31 cellular contexts compared by ENCODE assay signal in the genomic region with DNA sequence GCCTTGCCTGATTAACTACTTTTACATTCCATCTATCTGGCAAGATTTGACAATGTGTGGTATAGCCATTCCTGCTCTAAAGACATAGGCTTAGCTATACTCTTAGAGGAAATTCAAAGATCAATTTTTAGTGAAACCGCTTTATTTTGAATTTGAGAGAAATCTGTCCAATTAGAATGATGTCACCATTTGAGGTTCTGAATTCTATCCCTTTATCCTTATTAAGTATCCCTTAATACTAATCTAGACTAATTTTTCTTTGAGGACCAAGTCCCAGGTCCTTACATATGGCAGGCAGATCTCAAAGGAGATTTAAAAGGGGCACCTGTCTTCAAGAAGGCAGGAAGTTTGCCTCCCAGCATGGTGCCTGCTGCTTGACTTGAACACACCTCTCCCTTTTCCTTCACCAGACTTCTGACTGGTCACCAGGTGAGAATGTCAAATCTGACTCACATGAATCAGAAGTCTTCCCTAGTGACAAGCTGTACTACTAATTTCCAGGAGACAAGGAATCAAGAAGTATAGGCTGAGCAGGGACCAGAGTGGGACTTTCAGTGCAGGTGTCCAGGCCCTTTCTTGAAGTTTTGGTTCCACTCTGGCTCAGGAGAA. TPM values are rescaled to one million over a fixed set of nuclear protein-coding genes. Genes with fewer than 3 reads are reported as not detected.
DNase-seq lines count a peak whose midpoint lies in the region; ATAC-seq and TF ChIP-seq lines count a peak whose summit lies in the region.
"Had no signal": no experiment of that assay in that cellular context is flagged by ENCODE, and none has a peak within 500 bp of the region (broad histone marks: within the 10 kb centered on the region; RNA-seq: fewer than 3 reads in every experiment).

No MANE protein-coding gene starts in this region.

- H3K9me3 Mint-ChIP-seq in neural progenitor cell, result peaks cover 2% of the 10 kb centered on the region
- H3K9me3 Mint-ChIP-seq: activated CD4-positive, alpha-beta memory T cell treated with anti-CD3 and anti-CD28 coated beads, Interleukin-2, amount 10 ng/mL, durations not matched to agents 7 days and 5 days; activated T-helper 17 cell treated with anti-CD3 and anti-CD28 coated beads, Interleukin-2, amount 50 U/mL, for 72 hours; brain; CD8-positive, alpha-beta T cell; stimulated activated effector memory CD8-positive, alpha-beta T cell treated with anti-CD3 and anti-CD28 coated beads, Interleukin-12 subunit alpha, Interleukin-12 subunit beta, amount 100 ng/mL, for 72 hours; T-helper 1 cell treated with Interleukin-12 subunit alpha and Interleukin-12 subunit beta and Interleukin-4 antibody, amounts not matched to agents 30 μg/mL and 1 μg/mL, for 36 hours had no signal

- ATAC-seq in PC-3, result no peak
- peak; percentile 84 for ATAC-seq in foreskin keratinocyte
- no peak for ATAC-seq in HG03571 (IDR thresholded peaks at IDR 0.05; ENCODE audit: unreplicated experiment)
- ATAC-seq: activated CD4-positive, CD25-positive, alpha-beta regulatory T cell treated with anti-CD3 and anti-CD28 coated beads, Interleukin-2, amount 50 U/mL, for 24 hours; activated T-helper 17 cell treated with anti-CD3 and anti-CD28 coated beads, Interleukin-2, amount 50 U/mL, for 72 hours; CD8-positive, alpha-beta T cell; left ventricle myocardium superior; naive thymus-derived CD4-positive, alpha-beta T cell; Right ventricle myocardium inferior had no signal

- intact Hi-C loops in PC-3 (cut with micrococcal nuclease), result no loop called here

- H3K9ac ChIP-seq in PC-3 (ENCODE audit: low read length) (no peak overlapping the region), neural progenitor cell (no peak overlapping the region)
- H3K9ac ChIP-seq: SK-N-SH had no signal

- H4K20me1 ChIP-seq in PC-3 (ENCODE audit: low read length), result no peaks in the 10 kb centered on the region
- no peaks in the 10 kb centered on the region for H4K20me1 ChIP-seq in neural progenitor cell (ENCODE audit: low read depth)

- H3K4me3 Mint-ChIP-seq in neural progenitor cell, result no peak overlapping the region
- H3K4me3 Mint-ChIP-seq: activated CD4-positive, alpha-beta memory T cell treated with anti-CD3 and anti-CD28 coated beads, Interleukin-2, amount 10 ng/mL, durations not matched to agents 7 days and 5 days; activated T-helper 17 cell treated with anti-CD3 and anti-CD28 coated beads, Interleukin-2, amount 50 U/mL, for 72 hours; CD8-positive, alpha-beta T cell; naive thymus-derived CD4-positive, alpha-beta T cell; stimulated activated effector memory CD8-positive, alpha-beta T cell treated with anti-CD3 and anti-CD28 coated beads, Interleukin-12 subunit alpha, Interleukin-12 subunit beta, amount 100 ng/mL, for 72 hours; T-helper 1 cell treated with Interleukin-12 subunit alpha and Interleukin-12 subunit beta and Interleukin-4 antibody, amounts not matched to agents 30 μg/mL and 1 μg/mL, for 36 hours had no signal

- peak overlapping the region; percentile 33 for H3K27ac Mint-ChIP-seq in neural progenitor cell
- H3K27ac Mint-ChIP-seq: activated CD4-positive, alpha-beta memory T cell treated with anti-CD3 and anti-CD28 coated beads, Interleukin-2, amount 10 ng/mL, durations not matched to agents 7 days and 5 days; activated T-helper 17 cell treated with anti-CD3 and anti-CD28 coated beads, Interleukin-2, amount 50 U/mL, for 72 hours; brain; CD8-positive, alpha-beta T cell; naive thymus-derived CD4-positive, alpha-beta T cell; stimulated activated effector memory CD8-positive, alpha-beta T cell treated with anti-CD3 and anti-CD28 coated beads, Interleukin-12 subunit alpha, Interleukin-12 subunit beta, amount 100 ng/mL, for 72 hours; T-helper 1 cell treated with Interleukin-12 subunit alpha and Interleukin-12 subunit beta and Interleukin-4 antibody, amounts not matched to agents 30 μg/mL and 1 μg/mL, for 36 hours had no signal

- H3K4me2 ChIP-seq in PC-3 (ENCODE audit: low read length) (no peak overlapping the region), neural progenitor cell (no peak overlapping the region)
- H3K4me2 ChIP-seq: PC-9, SK-N-SH had no signal

- no peaks in the 10 kb centered on the region for H3K36me3 Mint-ChIP-seq in neural progenitor cell
- H3K36me3 Mint-ChIP-seq: brain; CD8-positive, alpha-beta T cell; naive thymus-derived CD4-positive, alpha-beta T cell; stimulated activated effector memory CD8-positive, alpha-beta T cell treated with anti-CD3 and anti-CD28 coated beads, Interleukin-12 subunit alpha, Interleukin-12 subunit beta, amount 100 ng/mL, for 72 hours had no signal

- no peak overlapping the region for H2AFZ ChIP-seq in PC-3 (ENCODE audit: low read length)
- no peak overlapping the region for H2AFZ ChIP-seq in neural progenitor cell (replicated peaks)
- H2AFZ ChIP-seq: PC-9 had no signal

- H3K27ac ChIP-seq in HEK293 (ENCODE audit: extremely low read depth, low read depth, low read length), result no peak overlapping the region
- no peak overlapping the region for H3K27ac ChIP-seq in PC-3 (ENCODE audit: low read length)
- H3K27ac ChIP-seq in foreskin keratinocyte, result no peak overlapping the region
- H3K27ac ChIP-seq in neural progenitor cell, result no peak overlapping the region
- H3K27ac ChIP-seq: PC-9, tibial nerve had no signal

- BruUV-seq in PC-3 (replicated peaks; lab: Mats Ljungman, UMichigan), result no TSS peak

- H3K4me3 ChIP-seq in HEK293 (ENCODE audit: low read depth, low read length) (no peak overlapping the region), PC-3 (ENCODE audit: low read length) (no peak overlapping the region), neural progenitor cell (no peak overlapping the region)
- H3K4me3 ChIP-seq: PC-9, tibial nerve had no signal

- H3K9me2 ChIP-seq in PC-3 (replicated peaks; ENCODE audit: low read length), result no peaks in the 10 kb centered on the region
- H3K9me2 ChIP-seq: SK-N-SH had no signal

- CTCF ChIA-PET in HEK293 (lab: Yijun Ruan, JAX), result interaction anchor here (0.7 kb wide), 1 partner anchor 1464 kb away, joined by 3 read pairs; no protein-coding TSS in a partner anchor
- CTCF ChIA-PET in PC-3 (lab: Charles Lee), result no interaction called here

- H3K36me3 ChIP-seq in HEK293 (ENCODE audit: control insufficient read depth in 2 of 2, insufficient read depth in 1 of 2, low read length in 2 of 2) (no peaks in the 10 kb centered on the region), PC-3 (ENCODE audit: low read depth, low read length) (no peaks in the 10 kb centered on the region), neural progenitor cell (no peaks in the 10 kb centered on the region)
- H3K36me3 ChIP-seq: BE2C, tibial nerve had no signal

- H3K9me3 ChIP-seq in HEK293 (ENCODE audit: control insufficient read depth, insufficient read depth, low read depth, low read length) (no peaks in the 10 kb centered on the region), PC-3 (ENCODE audit: low read length) (no peaks in the 10 kb centered on the region), neural progenitor cell (ENCODE audit: low read depth) (no peaks in the 10 kb centered on the region)
- H3K9me3 ChIP-seq: BE2C, SK-N-SH, tibial nerve had no signal

- peaks cover 9% of the 10 kb centered on the region for H3K4me1 Mint-ChIP-seq in neural progenitor cell
- H3K4me1 Mint-ChIP-seq: activated CD4-positive, alpha-beta memory T cell treated with anti-CD3 and anti-CD28 coated beads, Interleukin-2, amount 10 ng/mL, durations not matched to agents 7 days and 5 days; activated T-helper 17 cell treated with anti-CD3 and anti-CD28 coated beads, Interleukin-2, amount 50 U/mL, for 72 hours; naive thymus-derived CD4-positive, alpha-beta T cell; stimulated activated effector memory CD8-positive, alpha-beta T cell treated with anti-CD3 and anti-CD28 coated beads, Interleukin-12 subunit alpha, Interleukin-12 subunit beta, amount 100 ng/mL, for 72 hours had no signal

- no peaks in the 10 kb centered on the region for H3K79me2 ChIP-seq in PC-3 (ENCODE audit: low read length)
- H3K79me2 ChIP-seq in neural progenitor cell (ENCODE audit: low read depth), result no peaks in the 10 kb centered on the region

- H3K4me1 ChIP-seq in HEK293 (ENCODE audit: control insufficient read depth, insufficient read depth, low read length), result no peaks in the 10 kb centered on the region
- no peaks in the 10 kb centered on the region for H3K4me1 ChIP-seq in PC-3 (ENCODE audit: insufficient read depth, low read length)
- H3K4me1 ChIP-seq in foreskin keratinocyte, result no peaks in the 10 kb centered on the region
- H3K4me1 ChIP-seq in neural progenitor cell, result no peaks in the 10 kb centered on the region

- DNase-seq in PC-3, result peak; percentile 27
- peak; percentile 22 to 51 for DNase-seq in foreskin keratinocyte
- DNase-seq in neural progenitor cell (ENCODE audit: low spot score), result no peak
- DNase-seq in germinal center (ENCODE audit: low spot score), result no peak
- no peak for DNase-seq in activated T-cell treated with anti-CD3 and anti-CD28 coated beads, Interleukin-2, amount 50 U/mL, for 48 hours
- no peak for DNase-seq in AML-193 (lab: John Stamatoyannopoulos, UW)
- DNase-seq: ACHN; activated CD4-positive, alpha-beta memory T cell treated with anti-CD3 and anti-CD28 coated beads, Interleukin-2, amount 10 ng/mL, durations not matched to agents 7 days and 5 days; activated CD8-positive, alpha-beta memory T cell treated with anti-CD3 and anti-CD28 coated beads, Interleukin-2, amount 50 U/mL, for 4 hours; activated naive CD4-positive, alpha-beta T cell treated with anti-CD3 and anti-CD28 coated beads, Interleukin-2, amount 50 U/mL, for 16 hours; BE2C; CD8-positive, alpha-beta T cell; GOT3; left ventricle myocardium superior; midbrain; naive thymus-derived CD4-positive, alpha-beta T cell; NCI-H1417 treated with DMSO at 0.1 percent for 48 hours; NCI-H2081 treated with DMSO at 0.1 percent for 48 hours; NCI-H345; occipital lobe; PC-9; SK-N-SH had no signal

- no peak for TF ChIP-seq CTCF in HEK293 (tag by site-specific recombination; IDR thresholded peaks at IDR 0.05)
- no peak for TF ChIP-seq CTCF in PC-3 (conservative IDR thresholded peaks at IDR 0.05; ENCODE audit: low read depth, low read length)
- no peak for TF ChIP-seq CTCF in foreskin keratinocyte (conservative IDR thresholded peaks at IDR 0.05)
- no peak for TF ChIP-seq CTCF in neural progenitor cell (IDR thresholded peaks at IDR 0.05)

- H3K27me3 ChIP-seq in PC-3 (ENCODE audit: low read length), result no peaks in the 10 kb centered on the region
- H3K27me3 ChIP-seq in foreskin keratinocyte, result peaks cover 4% of the 10 kb centered on the region
- no peaks in the 10 kb centered on the region for H3K27me3 ChIP-seq in neural progenitor cell
- H3K27me3 ChIP-seq: BE2C, tibial nerve had no signal

- H3F3A ChIP-seq in PC-3 (ENCODE audit: low read length, unreplicated experiment) (no peaks in the 10 kb centered on the region), neural progenitor cell (ENCODE audit: low read depth) (no peaks in the 10 kb centered on the region)

- POLR2A ChIA-PET in HEK293 (lab: Yijun Ruan, JAX) (no interaction called here), PC-3 (lab: Charles Lee; ENCODE audit: unreplicated experiment) (no interaction called here)

- peaks cover 3% of the 10 kb centered on the region for H3K27me3 Mint-ChIP-seq in neural progenitor cell (ENCODE audit: insufficient read depth, low read depth)
- H3K27me3 Mint-ChIP-seq: activated CD4-positive, alpha-beta memory T cell treated with anti-CD3 and anti-CD28 coated beads, Interleukin-2, amount 10 ng/mL, durations not matched to agents 7 days and 5 days had no signal

RNA-seq across cellular contexts. Expression of gene MRAP2, which starts 15.0 kb away (rescaled TPM):
- total RNA-seq in PC-3 (2014; rRNA removed), result 0.07 and 0.12 TPM in 2 replicates
- 0.35 and 2.9 TPM in 2 replicates for total RNA-seq in foreskin keratinocyte
- polyA plus RNA-seq in foreskin keratinocyte, result 0.41 and 2.0 TPM in 2 replicates
- total RNA-seq in neural progenitor cell (ENCODE audit: low replicate concordance), result 0.59 and 0.75 TPM in 2 replicates
- total RNA-seq: activated CD4-positive, alpha-beta memory T cell treated with anti-CD3 and anti-CD28 coated beads, Interleukin-2, amount 10 ng/mL, durations not matched to agents 7 days and 5 days; CD8-positive, alpha-beta T cell; left ventricle myocardium superior; naive thymus-derived CD4-positive, alpha-beta T cell; PC-9; Right ventricle myocardium inferior had no signal
- polyA plus RNA-seq: naive thymus-derived CD4-positive, alpha-beta T cell had no signal

Comparison
In these comparisons a context has a peak if more than half of its experiments do, and no peak if none do; other contexts are left out.
1. DNase-seq: peak in PC-3 (single experiment) and foreskin keratinocyte (2 of 2); none in neural progenitor cell (single experiment), germinal center (single experiment), activated T-cell treated with anti-CD3 and anti-CD28 coated beads, Interleukin-2, amount 50 U/mL, for 48 hours (0 of 2) and AML-193 (0 of 2).